24 cellular contexts compared by ENCODE assay signal in genomic region chr5:7348168-7348802, GRCh38. TPM values are rescaled to one million over a fixed set of nuclear protein-coding genes. Genes with fewer than 3 reads are reported as not detected.
DNase-seq lines count a peak whose midpoint lies in the region; ATAC-seq and TF ChIP-seq lines count a peak whose summit lies in the region.
"Had no signal": no experiment of that assay in that cellular context is flagged by ENCODE, and none has a peak within 500 bp of the region (broad histone marks: within the 10 kb centered on the region; RNA-seq: fewer than 3 reads in every experiment).

No MANE protein-coding gene starts in this region.

- no peak overlapping the region for H2BK15ac ChIP-seq in mesenchymal stem cell (ENCODE audit: low read depth, poor library complexity, severe bottlenecking)

- H3K79me1 ChIP-seq in mesenchymal stem cell (replicated peaks; ENCODE audit: low read length, poor library complexity, severe bottlenecking), result no peaks in the 10 kb centered on the region

- no peak for ATAC-seq in gastrocnemius medialis
- ATAC-seq: CD8-positive, alpha-beta T cell; GM12878; lower lobe of right lung; stimulated activated memory B cell treated with anti-CD40 and anti-IgM and Interleukin-4, amounts not matched to agents 10 μg/mL and 1 μg/mL and 100 μg/mL, for 72 hours; T-helper 17 cell had no signal

- intact Hi-C loops in gastrocnemius medialis (cut with DNase I; ENCODE audit: low total_unique reads), result no loop called here

- no peak for TF ChIP-seq POLR2A in gastrocnemius medialis (IDR thresholded peaks at IDR 0.05)

- H4K91ac ChIP-seq in mesenchymal stem cell (ENCODE audit: low read length), result no peak overlapping the region

- no peak for TF ChIP-seq CTCF in smooth muscle cell (IDR thresholded peaks at IDR 0.05; ENCODE audit: borderline replicate concordance, insufficient read depth, poor library complexity, severe bottlenecking)
- no peak for TF ChIP-seq CTCF in gastrocnemius medialis (IDR thresholded peaks at IDR 0.05 in 4 of 5, conservative IDR thresholded peaks at IDR 0.05 in 1 of 5)

- no peak overlapping the region for H4K8ac ChIP-seq in mesenchymal stem cell (ENCODE audit: low read length)

- H3K9me3 ChIP-seq in smooth muscle cell (replicated peaks; ENCODE audit: low read depth), result no peaks in the 10 kb centered on the region
- H3K9me3 ChIP-seq in gastrocnemius medialis, result no peaks in the 10 kb centered on the region
- peaks cover 6% of the 10 kb centered on the region for H3K9me3 ChIP-seq in mesenchymal stem cell (ENCODE audit: control insufficient read depth, low read length)
- H3K9me3 ChIP-seq: lower lobe of right lung, Peyer's patch had no signal

- H3F3A ChIP-seq in smooth muscle cell (ENCODE audit: low read depth), result no peaks in the 10 kb centered on the region

- H3K4me3 ChIP-seq in smooth muscle cell (no peak overlapping the region), gastrocnemius medialis (no peak overlapping the region), mesenchymal stem cell (ENCODE audit: insufficient read depth in 1 of 2, low read depth in 1 of 2, low read length in 2 of 2) (no peak overlapping the region)
- H3K4me3 ChIP-seq: GM12878, lower lobe of right lung, Peyer's patch, SJSA1, tibial artery had no signal

- DNase-seq in NCI-H1436 (lab: John Stamatoyannopoulos, UW) (peak; percentile 43), caudate nucleus (lab: John Stamatoyannopoulos, UW) (peak in 26 of 61 donors; percentile 3 to 64 (median 18)), left kidney (ENCODE audit: low read depth, low spot score) (peak; percentile 12), smooth muscle cell (lab: John Stamatoyannopoulos, UW; ENCODE audit: unreplicated experiment) (no peak), gastrocnemius medialis (no peak), mesenchymal stem cell (no peak), HUDEP-2 (lab: John Stamatoyannopoulos, UW; ENCODE audit: unreplicated experiment in 76 of 76) (no peak)
- DNase-seq: activated CD4-positive, alpha-beta T cell treated with anti-CD3 and anti-CD28 coated beads, Interleukin-2, amount 50 U/mL, for 1 hour; activated CD8-positive, alpha-beta memory T cell treated with anti-CD3 and anti-CD28 coated beads, Interleukin-2, amount 50 U/mL, for 4 hours; activated naive CD8-positive, alpha-beta T cell treated with anti-CD3 and anti-CD28 coated beads, Interleukin-2, amount 10 ng/mL, durations not matched to agents 7 days and 5 days; CD8-positive, alpha-beta T cell; lower lobe of right lung; naive B cell; NCI-H226; Peyer's patch; T-helper 17 cell; tibial artery had no signal

- H3K23ac ChIP-seq in mesenchymal stem cell (ENCODE audit: low read length in 2 of 2), result no peak overlapping the region

- in situ Hi-C loops in gastrocnemius medialis (cut with MboI; ENCODE audit: low sequenced_read_pairs in 4 of 4), result no loop called here

- WGBS in smooth muscle cell (ENCODE audit: low lambda C conversion rate), result 67% methylated on average over 8 of the region's 8 CpGs
- 50% methylated on average over 6 of the region's 8 CpGs for whole genome bisulfite sequencing in mesenchymal stem cell

- H3K79me2 ChIP-seq in smooth muscle cell (ENCODE audit: low read depth), result no peaks in the 10 kb centered on the region
- H3K79me2 ChIP-seq: parathyroid adenoma had no signal

- no peak overlapping the region for H3K18ac ChIP-seq in mesenchymal stem cell (ENCODE audit: low read depth in 1 of 2, low read length in 2 of 2)

- H3K27ac ChIP-seq in caudate nucleus (ENCODE audit: low read depth, low read length), result peak overlapping the region; percentile 85
- no peak overlapping the region for H3K27ac ChIP-seq in smooth muscle cell (ENCODE audit: low read depth)
- no peak overlapping the region for H3K27ac ChIP-seq in gastrocnemius medialis
- no peak overlapping the region for H3K27ac ChIP-seq in mesenchymal stem cell (ENCODE audit: low read length, poor library complexity, severe bottlenecking)
- H3K27ac ChIP-seq: KMS-11, lower lobe of right lung, parathyroid adenoma, Peyer's patch, SJSA1, tibial artery, VCaP had no signal

- no peak overlapping the region for H2BK12ac ChIP-seq in mesenchymal stem cell (ENCODE audit: low read length in 2 of 2)

- H4K20me1 ChIP-seq in smooth muscle cell (ENCODE audit: low read depth), result no peaks in the 10 kb centered on the region

- H3K4me2 ChIP-seq in smooth muscle cell, result no peak overlapping the region
- H3K4me2 ChIP-seq in mesenchymal stem cell (ENCODE audit: low read length, poor library complexity, severe bottlenecking), result no peak overlapping the region
- H3K4me2 ChIP-seq: KMS-11 had no signal

- H3K4ac ChIP-seq in mesenchymal stem cell (ENCODE audit: low read depth in 1 of 2, low read length in 2 of 2), result no peak overlapping the region

- no peak overlapping the region for H2BK5ac ChIP-seq in mesenchymal stem cell (ENCODE audit: low read depth, low read length, poor library complexity, severe bottlenecking)

- no peak overlapping the region for H3K14ac ChIP-seq in mesenchymal stem cell (ENCODE audit: low read length in 2 of 2)

- H2BK120ac ChIP-seq in mesenchymal stem cell (ENCODE audit: low read depth, low read length), result no peak overlapping the region

- H3K27me3 ChIP-seq in smooth muscle cell (ENCODE audit: low read depth) (no peaks in the 10 kb centered on the region), gastrocnemius medialis (no peaks in the 10 kb centered on the region), mesenchymal stem cell (ENCODE audit: control insufficient read depth in 1 of 2, insufficient read depth in 1 of 2, low read length in 2 of 2) (no peaks in the 10 kb centered on the region)
- H3K27me3 ChIP-seq: Peyer's patch, SJSA1, tibial artery had no signal

- H2AFZ ChIP-seq in smooth muscle cell (ENCODE audit: low read depth), result peak overlapping the region; percentile 39
- H2AFZ ChIP-seq in mesenchymal stem cell (ENCODE audit: low read depth, low read length), result no peak overlapping the region
- H2AFZ ChIP-seq: parathyroid adenoma had no signal

- H3K9ac ChIP-seq in smooth muscle cell (ENCODE audit: low read depth) (no peak overlapping the region), mesenchymal stem cell (ENCODE audit: low read length) (no peak overlapping the region)
- H3K9ac ChIP-seq: KMS-11, parathyroid adenoma had no signal

- H3K4me1 ChIP-seq in smooth muscle cell (ENCODE audit: low read depth), result peaks cover 19% of the 10 kb centered on the region
- peaks cover 3 to 4% of the 10 kb centered on the region in 2 donors for H3K4me1 ChIP-seq in gastrocnemius medialis
- no peaks in the 10 kb centered on the region for H3K4me1 ChIP-seq in mesenchymal stem cell (ENCODE audit: control insufficient read depth, insufficient read depth, low read depth, low read length)
- H3K4me1 ChIP-seq: lower lobe of right lung, parathyroid adenoma, Peyer's patch, SJSA1, tibial artery had no signal

- H3K36me3 ChIP-seq in smooth muscle cell (ENCODE audit: low read depth) (no peaks in the 10 kb centered on the region), gastrocnemius medialis (no peaks in the 10 kb centered on the region), mesenchymal stem cell (ENCODE audit: control insufficient read depth in 1 of 2, insufficient read depth in 2 of 2, low read depth in 1 of 2, low read length in 2 of 2) (no peaks in the 10 kb centered on the region)
- H3K36me3 ChIP-seq: lower lobe of right lung, Peyer's patch, SJSA1, tibial artery had no signal

- no peak overlapping the region for H2AK5ac ChIP-seq in mesenchymal stem cell (ENCODE audit: low read length, severe bottlenecking)

RNA-seq across cellular contexts. Expression of gene ADCY2, which starts 47.7 kb away (rescaled TPM):
- 5.6 and 8.0 TPM in 2 replicates for total RNA-seq in smooth muscle cell
- 2.0 and 2.8 TPM in 2 replicates for polyA plus RNA-seq in smooth muscle cell
- total RNA-seq in gastrocnemius medialis, result 10 to 100 TPM; 24.3 to 50.1 (median 36.5) TPM
- polyA plus RNA-seq in mesenchymal stem cell (2013, experiment 1 of 2), result 0.04 TPM
- 0.03 TPM for polyA plus RNA-seq in mesenchymal stem cell (2013, experiment 2 of 2)
- total RNA-seq: activated naive CD8-positive, alpha-beta T cell treated with anti-CD3 and anti-CD28 coated beads, Interleukin-2, amount 10 ng/mL, durations not matched to agents 7 days and 5 days; CD8-positive, alpha-beta T cell; endothelial cell of umbilical vein; T-helper 17 cell had no signal

Comparison
In these comparisons a context has a peak if more than half of its experiments do, and no peak if none do; other contexts are left out.
1. DNase-seq: peak in NCI-H1436 (single experiment) and left kidney (single experiment); none in smooth muscle cell (single experiment), gastrocnemius medialis (0 of 2), mesenchymal stem cell (single experiment) and HUDEP-2 (0 of 76).